ENCODE assay signal across 10 cellular contexts in the genomic region with DNA sequence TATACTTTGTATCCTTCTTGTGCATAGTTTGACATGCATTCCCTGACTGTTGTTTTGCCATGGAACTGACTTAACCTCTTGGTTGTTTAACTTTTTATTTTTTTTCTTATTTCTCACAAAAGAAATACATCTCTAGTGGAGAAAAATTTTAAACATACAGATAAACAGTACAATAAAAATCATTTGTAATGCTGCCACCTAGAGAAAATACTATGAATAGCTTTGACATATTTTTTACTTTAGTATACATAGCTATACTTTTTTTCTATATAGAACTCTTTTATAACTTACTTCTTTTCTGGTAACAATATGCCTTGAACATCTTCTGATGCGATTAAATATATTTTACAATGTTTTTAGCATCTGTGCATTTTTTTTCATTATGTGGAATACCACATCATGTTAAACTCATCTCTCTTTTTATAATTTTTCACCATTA.
A peak's percentile ranks its signal among the peaks of the same experiment; 100 is the strongest.
DNase-seq lines count a peak whose midpoint lies in the region; ATAC-seq, FAIRE-seq and TF ChIP-seq lines count a peak whose summit lies in the region.
"Had no signal": no experiment of that assay in that cellular context is flagged by ENCODE, and none has a peak within 500 bp of the region (broad histone marks: within the 10 kb centered on the region; RNA-seq: fewer than 3 reads in every experiment).

No MANE protein-coding gene starts in this region.

- H2BK5ac ChIP-seq in H9 (ENCODE audit: insufficient read length, low read length): no peak overlapping the region

- TF ChIP-seq RAD21 in A549 (conservative IDR thresholded peaks at IDR 0.05 in 1 of 2, IDR thresholded peaks at IDR 0.05 in 1 of 2): peak in 1 of 2 experiments; percentile 63; a peak in 4 of 5 replicates

- peak; percentile 49 for TF ChIP-seq CTCF in A549 (IDR thresholded peaks at IDR 0.05)
- TF ChIP-seq CTCF in H9 (conservative IDR thresholded peaks at IDR 0.05): peak; percentile 55
- peak in 5 of 6 experiments; percentile 21 to 61 (median 44) for TF ChIP-seq CTCF in adrenal gland (IDR thresholded peaks at IDR 0.05)

- H3K23me2 ChIP-seq in H9 (ENCODE audit: insufficient read length, low read depth, low read length, poor library complexity, severe bottlenecking): no peaks in the 10 kb centered on the region

- no peak overlapping the region for H4K5ac ChIP-seq in H9 (ENCODE audit: insufficient read length, low read depth, low read length)

- H3K4me1 ChIP-seq in A549 (peaks cover 64% of the 10 kb centered on the region), H9 (ENCODE audit: insufficient read depth, low read length) (no peaks in the 10 kb centered on the region), adrenal gland (replicated peaks in 1 of 2) (peaks cover 10 to 18% of the 10 kb centered on the region in 2 donors)

- peaks cover 7 to 13% of the 10 kb centered on the region in 2 experiments; a peak in 4 of 5 replicates for H3K9me3 Mint-ChIP-seq in H9
- H3K9me3 Mint-ChIP-seq in activated T-cell treated with anti-CD3 and anti-CD28 coated beads, Interleukin-2, amount 50 U/mL, for 24 hours: peaks cover 4% of the 10 kb centered on the region
- H3K9me3 Mint-ChIP-seq: activated CD4-positive, alpha-beta memory T cell treated with anti-CD3 and anti-CD28 coated beads, Interleukin-2, amount 10 ng/mL, durations not matched to agents 7 days and 5 days had no signal

- no peaks in the 10 kb centered on the region for H3K36me3 ChIP-seq in adrenal gland (replicated peaks in 1 of 2)

- H3K9me3 ChIP-seq in A549: peaks cover 6% of the 10 kb centered on the region; the same call in 2 of the 3 replicates
- no peaks in the 10 kb centered on the region for H3K9me3 ChIP-seq in H9 (ENCODE audit: control insufficient read depth, low read depth, low read length)
- H3K9me3 ChIP-seq in adrenal gland (replicated peaks in 1 of 3): no peaks in the 10 kb centered on the region

- no peak overlapping the region for H2BK12ac ChIP-seq in H9 (ENCODE audit: insufficient read length, low read depth, low read length)

- H3K4ac ChIP-seq in H9 (ENCODE audit: low read depth, low read length): no peak overlapping the region

- 0% methylated on average over 1 of the region's 1 CpG for WGBS in A549 (ENCODE audit: missing lambda C conversion rate)
- no CpG with 5 or more reads among the region's 1 CpG for WGBS in H9 (ENCODE audit: extremely low coverage, insufficient read length, low lambda C conversion rate)
- WGBS in adrenal gland, 4 donors: 40 to 69% (median 49%) methylated on average over 1 of the region's 1 CpG

- no peaks in the 10 kb centered on the region; the same call in none of the 2 replicates for H3K27me3 Mint-ChIP-seq in H9 (ENCODE audit: low read depth)
- peaks cover 18% of the 10 kb centered on the region for H3K27me3 Mint-ChIP-seq in activated T-cell treated with anti-CD3 and anti-CD28 coated beads, Interleukin-2, amount 50 U/mL, for 24 hours
- H3K27me3 Mint-ChIP-seq: activated CD4-positive, alpha-beta memory T cell treated with anti-CD3 and anti-CD28 coated beads, Interleukin-2, amount 10 ng/mL, durations not matched to agents 7 days and 5 days had no signal

- no peak overlapping the region for H2BK120ac ChIP-seq in H9 (ENCODE audit: low read depth, low read length, poor library complexity, severe bottlenecking)

- DNase-seq in A549 (ENCODE audit: low read depth in 1 of 2, low spot score in 1 of 2) (no peak), H9 (no peak), adrenal gland (no peak), kidney tubule cell (ENCODE audit: low spot score) (peak; percentile 3), NCI-H1417 treated with DMSO at 0.1 percent for 48 hours (lab: John Stamatoyannopoulos, UW) (no peak), NCI-H446 treated with DMSO at 0.1 percent for 48 hours (lab: John Stamatoyannopoulos, UW) (no peak), SK-N-DZ (ENCODE audit: low spot score) (no peak)
- DNase-seq in activated T-cell treated with anti-CD3 and anti-CD28 coated beads, Interleukin-2, amount 50 U/mL, for 24 hours: no peak
- DNase-seq: activated CD4-positive, alpha-beta memory T cell treated with anti-CD3 and anti-CD28 coated beads, Interleukin-2, amount 10 ng/mL, durations not matched to agents 7 days and 5 days; NCI-H1105 had no signal

- H3K4me2 ChIP-seq in A549 (peak overlapping the region; percentile 70), H9 (ENCODE audit: insufficient read depth, insufficient read length, low read length) (no peak overlapping the region)

- no peak for ATAC-seq in A549

- H4K20me1 ChIP-seq in H9 (ENCODE audit: control insufficient read depth, insufficient read depth, insufficient read length): no peaks in the 10 kb centered on the region

- FAIRE-seq in A549 (lab: Jason Lieb, UNC): no peak

- H3K79me1 ChIP-seq in H9 (ENCODE audit: insufficient read depth, low read depth, low read length, poor library complexity, severe bottlenecking): no peaks in the 10 kb centered on the region

- H2BK20ac ChIP-seq in H9 (ENCODE audit: low read depth, low read length, poor library complexity, severe bottlenecking): no peak overlapping the region

- H3K56ac ChIP-seq in H9 (ENCODE audit: insufficient read length, low read depth, low read length): no peak overlapping the region

- intact Hi-C loops in adrenal gland (cut with DNase I): no loop called here

- peaks cover 0 to 9% (median 3%) of the 10 kb centered on the region in 3 experiments; a peak in 3 of 7 replicates for H3K36me3 Mint-ChIP-seq in H9 (ENCODE audit: insufficient read depth in 1 of 3, low read depth in 3 of 3)
- no peaks in the 10 kb centered on the region for H3K36me3 Mint-ChIP-seq in activated T-cell treated with anti-CD3 and anti-CD28 coated beads, Interleukin-2, amount 50 U/mL, for 24 hours (ENCODE audit: low read depth)

- peak overlapping the region; percentile 66 to 72 for H3K27ac ChIP-seq in A549
- H3K27ac ChIP-seq in H9 (ENCODE audit: insufficient read length, low read depth, low read length): no peak overlapping the region
- H3K27ac ChIP-seq in adrenal gland: peak overlapping the region in 1 of 5 donors; percentile 36

- H3K4me3 Mint-ChIP-seq in H9: no peak overlapping the region
- H3K4me3 Mint-ChIP-seq in activated T-cell treated with anti-CD3 and anti-CD28 coated beads, Interleukin-2, amount 50 U/mL, for 24 hours: no peak overlapping the region
- H3K4me3 Mint-ChIP-seq: activated CD4-positive, alpha-beta memory T cell treated with anti-CD3 and anti-CD28 coated beads, Interleukin-2, amount 10 ng/mL, durations not matched to agents 7 days and 5 days had no signal

- H3K4me3 ChIP-seq in A549 (no peak overlapping the region), adrenal gland (no peak overlapping the region)

- no peak for TF ChIP-seq POLR2A in A549 (IDR thresholded peaks at IDR 0.05; ENCODE audit: low read length)
- no peak for TF ChIP-seq POLR2A in adrenal gland (IDR thresholded peaks at IDR 0.05)

- POLR2A ChIA-PET in A549 (lab: Yijun Ruan, JAX): interaction anchor here (1.3 to 1.5 kb wide), 2 partner anchors 44 to 437 kb away, joined by 3 read pairs; partner anchors contain the start of gene ARHGAP5

- H2BK15ac ChIP-seq in H9 (ENCODE audit: low read depth, low read length): no peak overlapping the region

- H3K27ac Mint-ChIP-seq in H9: no peak overlapping the region
- no peak overlapping the region for H3K27ac Mint-ChIP-seq in activated T-cell treated with anti-CD3 and anti-CD28 coated beads, Interleukin-2, amount 50 U/mL, for 24 hours
- H3K27ac Mint-ChIP-seq: activated CD4-positive, alpha-beta memory T cell treated with anti-CD3 and anti-CD28 coated beads, Interleukin-2, amount 10 ng/mL, durations not matched to agents 7 days and 5 days had no signal

- H3K14ac ChIP-seq in H9 (ENCODE audit: insufficient read depth, low read length): no peak overlapping the region

- no peak overlapping the region for H3T11ph ChIP-seq in H9 (ENCODE audit: low read length)

- H4K91ac ChIP-seq in H9 (ENCODE audit: insufficient read length, low read depth, low read length): no peak overlapping the region

- H4K8ac ChIP-seq in H9 (replicated peaks; ENCODE audit: insufficient read length, low read depth, low read length): no peak overlapping the region

- H3K27me3 ChIP-seq in H9 (ENCODE audit: insufficient read depth, low read length) (no peaks in the 10 kb centered on the region), adrenal gland (no peaks in the 10 kb centered on the region)

- no peak overlapping the region for H3K18ac ChIP-seq in H9 (ENCODE audit: insufficient read length, low read depth, low read length)

- peaks cover 4 to 5% of the 10 kb centered on the region in 2 experiments; a peak in 2 of 4 replicates for H3K4me1 Mint-ChIP-seq in H9
- H3K4me1 Mint-ChIP-seq in activated T-cell treated with anti-CD3 and anti-CD28 coated beads, Interleukin-2, amount 50 U/mL, for 24 hours (ENCODE audit: low read depth): no peaks in the 10 kb centered on the region
- H3K4me1 Mint-ChIP-seq: activated CD4-positive, alpha-beta memory T cell treated with anti-CD3 and anti-CD28 coated beads, Interleukin-2, amount 10 ng/mL, durations not matched to agents 7 days and 5 days had no signal

- H3K23ac ChIP-seq in H9 (ENCODE audit: insufficient read length, low read depth, low read length): no peak overlapping the region

- no peaks in the 10 kb centered on the region for H3K79me2 ChIP-seq in H9 (ENCODE audit: insufficient read depth, low read length)

- no peak overlapping the region for H2AFZ ChIP-seq in H9 (ENCODE audit: low read length)

- TF ChIP-seq EP300 in A549 (IDR thresholded peaks at IDR 0.05): no peak

- no peak overlapping the region for H2AK5ac ChIP-seq in H9 (ENCODE audit: insufficient read length, low read length)

- CTCF ChIA-PET in A549 (lab: Yijun Ruan, JAX): interaction anchor here (0.7 to 2.2 kb wide), 12 partner anchors 9 to 259 kb away, joined by 3 to 8 read pairs (median 4); no protein-coding TSS in a partner anchor

- H3K9ac ChIP-seq in H9 (ENCODE audit: extremely low read depth, insufficient read length, low read length): no peak overlapping the region

TF ChIP-seq in A549, 52 proteins besides CTCF, POLR2A, EP300 and RAD21:
- 0 out of 2 replicates have a peak, but pooled peaks have one; percentile 14 for TF ChIP-seq KDM5A (IDR thresholded peaks at IDR 0.05)
- no peak for TF ChIP-seq EHF (CRISPR knock-in tag; IDR thresholded peaks at IDR 0.05)
- TF ChIP-seq, protein P1, sequence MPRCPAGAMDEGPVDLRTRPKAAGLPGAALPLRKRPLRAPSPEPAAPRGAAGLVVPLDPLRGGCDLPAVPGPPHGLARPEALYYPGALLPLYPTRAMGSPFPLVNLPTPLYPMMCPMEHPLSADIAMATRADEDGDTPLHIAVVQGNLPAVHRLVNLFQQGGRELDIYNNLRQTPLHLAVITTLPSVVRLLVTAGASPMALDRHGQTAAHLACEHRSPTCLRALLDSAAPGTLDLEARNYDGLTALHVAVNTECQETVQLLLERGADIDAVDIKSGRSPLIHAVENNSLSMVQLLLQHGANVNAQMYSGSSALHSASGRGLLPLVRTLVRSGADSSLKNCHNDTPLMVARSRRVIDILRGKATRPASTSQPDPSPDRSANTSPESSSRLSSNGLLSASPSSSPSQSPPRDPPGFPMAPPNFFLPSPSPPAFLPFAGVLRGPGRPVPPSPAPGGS (IDR thresholded peaks at IDR 0.05): no peak
- no peak for TF ChIP-seq CBX2 (IDR thresholded peaks at IDR 0.05; ENCODE audit: borderline replicate concordance, low read depth)
- TF ChIP-seq TFCP2L1 (CRISPR knock-in tag; IDR thresholded peaks at IDR 0.05): no peak
- no peak for TF ChIP-seq HOXB5 (CRISPR knock-in tag; IDR thresholded peaks at IDR 0.05)
- peak; percentile 41; the same call in 1 of the 3 replicates for TF ChIP-seq SMC3 (IDR thresholded peaks at IDR 0.05)
- no peak for TF ChIP-seq NR3C1 (IDR thresholded peaks at IDR 0.05)
